1 cellular context compared by ENCODE assay signal in the genomic region with DNA sequence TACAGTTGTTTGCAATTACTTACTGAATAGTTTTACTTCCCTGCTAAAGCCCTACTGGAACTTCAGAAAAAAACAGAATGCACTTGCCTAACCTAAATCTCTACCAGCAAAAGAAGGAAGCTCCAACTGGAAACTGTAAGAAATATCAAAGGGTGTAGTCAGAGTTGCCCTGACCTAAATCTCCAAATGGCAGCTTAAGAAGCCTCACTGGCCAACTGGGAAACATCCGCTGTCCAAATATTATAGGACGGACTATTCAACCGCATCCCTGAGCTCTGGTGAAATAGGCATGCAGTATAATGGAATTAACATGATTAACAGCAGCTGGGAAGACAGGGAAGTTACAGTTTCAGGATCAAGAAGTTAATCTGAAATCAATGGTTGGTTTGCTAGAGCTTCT.
TF ChIP-seq lines count a peak whose summit lies in the region.

No MANE protein-coding gene starts in this region.

TF ChIP-seq in GM12878, 131 proteins besides CTCF, POLR2A, EP300 and RAD21 (continued from another document):
- TF ChIP-seq, protein P1, sequence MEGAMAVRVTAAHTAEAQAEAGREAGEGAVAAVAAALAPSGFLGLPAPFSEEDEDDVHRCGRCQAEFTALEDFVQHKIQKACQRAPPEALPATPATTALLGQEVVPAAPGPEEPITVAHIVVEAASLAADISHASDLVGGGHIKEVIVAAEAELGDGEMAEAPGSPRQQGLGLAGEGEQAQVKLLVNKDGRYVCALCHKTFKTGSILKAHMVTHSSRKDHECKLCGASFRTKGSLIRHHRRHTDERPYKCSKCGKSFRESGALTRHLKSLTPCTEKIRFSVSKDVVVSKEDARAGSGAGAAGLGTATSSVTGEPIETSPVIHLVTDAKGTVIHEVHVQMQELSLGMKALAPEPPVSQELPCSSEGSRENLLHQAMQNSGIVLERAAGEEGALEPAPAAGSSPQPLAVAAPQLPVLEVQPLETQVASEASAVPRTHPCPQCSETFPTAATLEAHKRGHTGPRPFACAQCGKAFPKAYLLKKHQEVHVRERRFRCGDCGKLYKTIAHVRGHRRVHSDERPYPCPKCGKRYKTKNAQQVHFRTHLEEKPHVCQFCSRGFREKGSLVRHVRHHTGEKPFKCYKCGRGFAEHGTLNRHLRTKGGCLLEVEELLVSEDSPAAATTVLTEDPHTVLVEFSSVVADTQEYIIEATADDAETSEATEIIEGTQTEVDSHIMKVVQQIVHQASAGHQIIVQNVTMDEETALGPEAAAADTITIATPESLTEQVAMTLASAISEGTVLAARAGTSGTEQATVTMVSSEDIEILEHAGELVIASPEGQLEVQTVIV (IDR thresholded peaks at IDR 0.05; ENCODE audit: borderline replicate concordance, partially characterized antibody) = no peak
- TF ChIP-seq, protein P2, sequence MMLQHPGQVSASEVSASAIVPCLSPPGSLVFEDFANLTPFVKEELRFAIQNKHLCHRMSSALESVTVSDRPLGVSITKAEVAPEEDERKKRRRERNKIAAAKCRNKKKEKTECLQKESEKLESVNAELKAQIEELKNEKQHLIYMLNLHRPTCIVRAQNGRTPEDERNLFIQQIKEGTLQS (IDR thresholded peaks at IDR 0.05; ENCODE audit: borderline replicate concordance, extremely low read depth, low read depth, low read length) = no peak
- TF ChIP-seq, protein P3, sequence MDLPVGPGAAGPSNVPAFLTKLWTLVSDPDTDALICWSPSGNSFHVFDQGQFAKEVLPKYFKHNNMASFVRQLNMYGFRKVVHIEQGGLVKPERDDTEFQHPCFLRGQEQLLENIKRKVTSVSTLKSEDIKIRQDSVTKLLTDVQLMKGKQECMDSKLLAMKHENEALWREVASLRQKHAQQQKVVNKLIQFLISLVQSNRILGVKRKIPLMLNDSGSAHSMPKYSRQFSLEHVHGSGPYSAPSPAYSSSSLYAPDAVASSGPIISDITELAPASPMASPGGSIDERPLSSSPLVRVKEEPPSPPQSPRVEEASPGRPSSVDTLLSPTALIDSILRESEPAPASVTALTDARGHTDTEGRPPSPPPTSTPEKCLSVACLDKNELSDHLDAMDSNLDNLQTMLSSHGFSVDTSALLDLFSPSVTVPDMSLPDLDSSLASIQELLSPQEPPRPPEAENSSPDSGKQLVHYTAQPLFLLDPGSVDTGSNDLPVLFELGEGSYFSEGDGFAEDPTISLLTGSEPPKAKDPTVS (IDR thresholded peaks at IDR 0.05; ENCODE audit: low read depth, low read length) = no peak
- TF ChIP-seq, protein P4, sequence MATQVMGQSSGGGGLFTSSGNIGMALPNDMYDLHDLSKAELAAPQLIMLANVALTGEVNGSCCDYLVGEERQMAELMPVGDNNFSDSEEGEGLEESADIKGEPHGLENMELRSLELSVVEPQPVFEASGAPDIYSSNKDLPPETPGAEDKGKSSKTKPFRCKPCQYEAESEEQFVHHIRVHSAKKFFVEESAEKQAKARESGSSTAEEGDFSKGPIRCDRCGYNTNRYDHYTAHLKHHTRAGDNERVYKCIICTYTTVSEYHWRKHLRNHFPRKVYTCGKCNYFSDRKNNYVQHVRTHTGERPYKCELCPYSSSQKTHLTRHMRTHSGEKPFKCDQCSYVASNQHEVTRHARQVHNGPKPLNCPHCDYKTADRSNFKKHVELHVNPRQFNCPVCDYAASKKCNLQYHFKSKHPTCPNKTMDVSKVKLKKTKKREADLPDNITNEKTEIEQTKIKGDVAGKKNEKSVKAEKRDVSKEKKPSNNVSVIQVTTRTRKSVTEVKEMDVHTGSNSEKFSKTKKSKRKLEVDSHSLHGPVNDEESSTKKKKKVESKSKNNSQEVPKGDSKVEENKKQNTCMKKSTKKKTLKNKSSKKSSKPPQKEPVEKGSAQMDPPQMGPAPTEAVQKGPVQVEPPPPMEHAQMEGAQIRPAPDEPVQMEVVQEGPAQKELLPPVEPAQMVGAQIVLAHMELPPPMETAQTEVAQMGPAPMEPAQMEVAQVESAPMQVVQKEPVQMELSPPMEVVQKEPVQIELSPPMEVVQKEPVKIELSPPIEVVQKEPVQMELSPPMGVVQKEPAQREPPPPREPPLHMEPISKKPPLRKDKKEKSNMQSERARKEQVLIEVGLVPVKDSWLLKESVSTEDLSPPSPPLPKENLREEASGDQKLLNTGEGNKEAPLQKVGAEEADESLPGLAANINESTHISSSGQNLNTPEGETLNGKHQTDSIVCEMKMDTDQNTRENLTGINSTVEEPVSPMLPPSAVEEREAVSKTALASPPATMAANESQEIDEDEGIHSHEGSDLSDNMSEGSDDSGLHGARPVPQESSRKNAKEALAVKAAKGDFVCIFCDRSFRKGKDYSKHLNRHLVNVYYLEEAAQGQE (IDR thresholded peaks at IDR 0.05; ENCODE audit: low read depth, low read length) = no peak
- TF ChIP-seq NFIC (IDR thresholded peaks at IDR 0.05; ENCODE audit: low read depth, low read length) (no peak), CREB1 (IDR thresholded peaks at IDR 0.05; ENCODE audit: low read depth) (no peak), ZNF384 (IDR thresholded peaks at IDR 0.05; ENCODE audit: borderline replicate concordance, low read depth, low read length) (no peak), SMARCA5 (IDR thresholded peaks at IDR 0.05) (no peak), RELA (IDR thresholded peaks at IDR 0.05; ENCODE audit: borderline replicate concordance, partially characterized antibody) (no peak), TARDBP (IDR thresholded peaks at IDR 0.05; ENCODE audit: borderline replicate concordance) (no peak), CHD4 (IDR thresholded peaks at IDR 0.05) (no peak)
- TF ChIP-seq, protein P5, sequence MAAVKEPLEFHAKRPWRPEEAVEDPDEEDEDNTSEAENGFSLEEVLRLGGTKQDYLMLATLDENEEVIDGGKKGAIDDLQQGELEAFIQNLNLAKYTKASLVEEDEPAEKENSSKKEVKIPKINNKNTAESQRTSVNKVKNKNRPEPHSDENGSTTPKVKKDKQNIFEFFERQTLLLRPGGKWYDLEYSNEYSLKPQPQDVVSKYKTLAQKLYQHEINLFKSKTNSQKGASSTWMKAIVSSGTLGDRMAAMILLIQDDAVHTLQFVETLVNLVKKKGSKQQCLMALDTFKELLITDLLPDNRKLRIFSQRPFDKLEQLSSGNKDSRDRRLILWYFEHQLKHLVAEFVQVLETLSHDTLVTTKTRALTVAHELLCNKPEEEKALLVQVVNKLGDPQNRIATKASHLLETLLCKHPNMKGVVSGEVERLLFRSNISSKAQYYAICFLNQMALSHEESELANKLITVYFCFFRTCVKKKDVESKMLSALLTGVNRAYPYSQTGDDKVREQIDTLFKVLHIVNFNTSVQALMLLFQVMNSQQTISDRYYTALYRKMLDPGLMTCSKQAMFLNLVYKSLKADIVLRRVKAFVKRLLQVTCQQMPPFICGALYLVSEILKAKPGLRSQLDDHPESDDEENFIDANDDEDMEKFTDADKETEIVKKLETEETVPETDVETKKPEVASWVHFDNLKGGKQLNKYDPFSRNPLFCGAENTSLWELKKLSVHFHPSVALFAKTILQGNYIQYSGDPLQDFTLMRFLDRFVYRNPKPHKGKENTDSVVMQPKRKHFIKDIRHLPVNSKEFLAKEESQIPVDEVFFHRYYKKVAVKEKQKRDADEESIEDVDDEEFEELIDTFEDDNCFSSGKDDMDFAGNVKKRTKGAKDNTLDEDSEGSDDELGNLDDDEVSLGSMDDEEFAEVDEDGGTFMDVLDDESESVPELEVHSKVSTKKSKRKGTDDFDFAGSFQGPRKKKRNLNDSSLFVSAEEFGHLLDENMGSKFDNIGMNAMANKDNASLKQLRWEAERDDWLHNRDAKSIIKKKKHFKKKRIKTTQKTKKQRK (IDR thresholded peaks at IDR 0.05; ENCODE audit: low read depth, low read length) = no peak
TF ChIP-seq in GM12878: peak in this region for 0.
